18 cellular contexts compared by ENCODE assay signal in genomic region chr6:166639921-166640320, GRCh38. TPM values are rescaled to one million over a fixed set of nuclear protein-coding genes. Genes with fewer than 3 reads are reported as not detected.
DNase-seq lines count a peak whose midpoint lies in the region; ATAC-seq and TF ChIP-seq lines count a peak whose summit lies in the region.
"Had no signal": no experiment of that assay in that cellular context is flagged by ENCODE, and none has a peak within 500 bp of the region (broad histone marks: within the 10 kb centered on the region; RNA-seq: fewer than 3 reads in every experiment).

No MANE protein-coding gene starts in this region.

- TF ChIP-seq CTCF in heart right ventricle (IDR thresholded peaks at IDR 0.05), result no peak
- TF ChIP-seq CTCF in coronary artery (IDR thresholded peaks at IDR 0.05), result no peak
- TF ChIP-seq CTCF in lower lobe of right lung (IDR thresholded peaks at IDR 0.05), result no peak
- TF ChIP-seq CTCF in uterus (IDR thresholded peaks at IDR 0.05), result no peak

- H3K4me3 ChIP-seq in heart right ventricle (peak overlapping the region in 6 of 10 donors; percentile 10 to 43 (median 26)), coronary artery (peak overlapping the region; percentile 39), lower lobe of right lung (peak overlapping the region; percentile 24), uterus (no peak overlapping the region)
- H3K4me3 ChIP-seq: MG63 had no signal

- peaks cover 0 to 21% (median 5%) of the 10 kb centered on the region in 11 donors for H3K9me3 ChIP-seq in heart right ventricle
- H3K9me3 ChIP-seq in lower lobe of right lung, result peaks cover 5% of the 10 kb centered on the region
- no peaks in the 10 kb centered on the region for H3K9me3 ChIP-seq in uterus
- H3K9me3 ChIP-seq: MG63 had no signal

- intact Hi-C loops in heart right ventricle (cut with DNase I) (no loop called here), left ventricle myocardium superior (cut with micrococcal nuclease) (no loop called here), lower lobe of right lung (cut with DNase I) (no loop called here), uterus (cut with DNase I; ENCODE audit: low total_unique reads) (no loop called here)

- peak overlapping the region in 9 of 10 donors; percentile 14 to 74 (median 42) for H3K27ac ChIP-seq in heart right ventricle
- no peak overlapping the region for H3K27ac ChIP-seq in coronary artery
- H3K27ac ChIP-seq in lower lobe of right lung, result peak overlapping the region; percentile 63
- H3K27ac ChIP-seq in uterus, result peak overlapping the region; percentile 19 to 46

- 66 to 76% methylated on average over 6 of the region's 6 CpGs for WGBS in heart right ventricle, 2 donors

- H3K4me1 ChIP-seq in heart right ventricle (peaks cover 12 to 64% (median 40%) of the 10 kb centered on the region in 9 donors), lower lobe of right lung (peaks cover 36% of the 10 kb centered on the region), uterus (peaks cover 0 to 4% of the 10 kb centered on the region in 2 donors)

- DNase-seq in heart right ventricle, result no peak
- DNase-seq in left ventricle myocardium superior, result no peak
- no peak for DNase-seq in coronary artery (ENCODE audit: low spot score)
- DNase-seq in lower lobe of right lung, result no peak
- no peak for DNase-seq in uterus
- no peak for DNase-seq in SHP77 (lab: John Stamatoyannopoulos, UW)
- no peak for DNase-seq in NCI-H1694 (lab: John Stamatoyannopoulos, UW)
- DNase-seq: CD4-positive, CD25-positive, alpha-beta regulatory T cell; DND-41; GDM1; KG1; MG63; NCI-H1105; NCI-H187 treated with DMSO at 0.1 percent for 48 hours; NCI-H446 treated with DMSO at 0.1 percent for 48 hours; NCI-H748 treated with DMSO at 0.1 percent for 48 hours; PC-3 had no signal

- no peak for TF ChIP-seq POLR2A in uterus (IDR thresholded peaks at IDR 0.05)

- ATAC-seq in heart right ventricle (no peak), left ventricle myocardium superior (no peak), lower lobe of right lung (no peak), GM18498 (IDR thresholded peaks at IDR 0.05; ENCODE audit: unreplicated experiment) (no peak)
- ATAC-seq: PC-3 had no signal

- no peaks in the 10 kb centered on the region for H3K36me3 ChIP-seq in heart right ventricle
- H3K36me3 ChIP-seq in lower lobe of right lung, result no peaks in the 10 kb centered on the region
- H3K36me3 ChIP-seq in uterus, result no peaks in the 10 kb centered on the region
- H3K36me3 ChIP-seq: MG63 had no signal

- H3K27me3 ChIP-seq in heart right ventricle, result peaks cover 0 to 20% (median 0%) of the 10 kb centered on the region in 7 donors
- no peaks in the 10 kb centered on the region for H3K27me3 ChIP-seq in lower lobe of right lung (ENCODE audit: low read depth)
- H3K27me3 ChIP-seq in uterus, result no peaks in the 10 kb centered on the region
- H3K27me3 ChIP-seq: MG63 had no signal

RNA-seq across cellular contexts. Expression of gene RPS6KA2, which starts 12.9 kb away (rescaled TPM):
- 10 to 100 TPM; 47.7 to 91.4 (median 76.0) TPM for total RNA-seq in heart right ventricle
- 10 to 100 TPM; 20.3 to 65.2 TPM for polyA plus RNA-seq in heart right ventricle
- total RNA-seq in left ventricle myocardium superior, result 63.4 TPM
- total RNA-seq in lower lobe of right lung, result 102 TPM
- total RNA-seq in uterus, result 10 to 100 TPM; 34.0 to 78.4 (median 55.8) TPM

RNA-seq across cellular contexts. Expression of gene RAMACL, which starts 53.4 kb away (rescaled TPM):
- total RNA-seq in heart right ventricle (1 to 10 TPM in 4 of 10 donors, under 1 TPM in 6; 0.25 to 2.4 (median 0.74) TPM), left ventricle myocardium superior (0.67 TPM), lower lobe of right lung (6.6 TPM), uterus (1 to 10 TPM in 3 of 4 donors, not detected in 1; 1.5 to 8.1 (median 1.8) TPM)
- polyA plus RNA-seq in heart right ventricle, result under 1 TPM; 0.20 to 0.29 TPM

Comparison
In these comparisons a context has a peak if more than half of its experiments do, and no peak if none do; other contexts are left out.
1. H3K27ac ChIP-seq: peak in heart right ventricle (9 of 10), lower lobe of right lung (single experiment) and uterus (2 of 2); none in coronary artery (0 of 2).
2. H3K4me3 ChIP-seq: peak in heart right ventricle (6 of 10), coronary artery (single experiment) and lower lobe of right lung (single experiment); none in uterus (0 of 2).